11 cellular contexts compared by ENCODE assay signal in genomic region chr3:196135693-196136639, GRCh38. TPM values are rescaled to one million over a fixed set of nuclear protein-coding genes. Genes with fewer than 3 reads are reported as not detected.
A peak's percentile ranks its signal among the peaks of the same experiment; 100 is the strongest.
DNase-seq lines count a peak whose midpoint lies in the region; FAIRE-seq and TF ChIP-seq lines count a peak whose summit lies in the region.
"Had no signal": no experiment of that assay in that cellular context is flagged by ENCODE, and none has a peak within 500 bp of the region (broad histone marks: within the 10 kb centered on the region; RNA-seq: fewer than 3 reads in every experiment).

No MANE protein-coding gene starts in this region.

- DNase-seq in HTR-8/SVneo (ENCODE audit: insufficient read length, low spot score) (peak; percentile 74), amniotic epithelial cell (ENCODE audit: low read depth) (peak; percentile 96), keratinocyte (ENCODE audit: low read depth, low spot score) (peak; percentile 77), SW 1271 (lab: John Stamatoyannopoulos, UW) (no peak), HCEC 1CT (no peak), NCI-H2227 (lab: John Stamatoyannopoulos, UW; ENCODE audit: unreplicated experiment) (no peak)
- DNase-seq: dorsolateral prefrontal cortex, MM.1S, nucleus accumbens had no signal

- H3K9ac ChIP-seq in keratinocyte (ENCODE audit: control insufficient read depth, extremely low read depth, insufficient read depth, low read length), result peak overlapping the region; percentile 58

- no peak for FAIRE-seq in HTR-8/SVneo (lab: Jason Lieb, UNC)
- peak; percentile 75 for FAIRE-seq in keratinocyte (lab: Jason Lieb, UNC)
- FAIRE-seq: TTC549 had no signal

- H4K20me1 ChIP-seq in keratinocyte (ENCODE audit: control insufficient read depth, extremely low read depth, insufficient read depth, low read length), result no peaks in the 10 kb centered on the region

- no peaks in the 10 kb centered on the region for H3K9me1 ChIP-seq in keratinocyte (ENCODE audit: control insufficient read depth, extremely low read depth, insufficient read depth, low read length)

- no peaks in the 10 kb centered on the region for H3K9me3 ChIP-seq in keratinocyte (ENCODE audit: control insufficient read depth, low read depth, low read length)

- dilution Hi-C loops in keratinocyte (cut with MboI; ENCODE audit: extremely low pct_ligation_motif_present, low sequenced_read_pairs), result no loop called here

- no peaks in the 10 kb centered on the region for H3K36me3 ChIP-seq in keratinocyte (ENCODE audit: control insufficient read depth in 2 of 2, extremely low read depth in 1 of 2, insufficient read depth in 2 of 2, low read length in 2 of 2)

- no peaks in the 10 kb centered on the region for H3K27me3 ChIP-seq in keratinocyte (ENCODE audit: control insufficient read depth, extremely low read depth, insufficient read depth, low read length)
- H3K27me3 ChIP-seq: dorsolateral prefrontal cortex had no signal

- H3K27ac ChIP-seq in keratinocyte (ENCODE audit: control insufficient read depth, insufficient read depth, low read length), result peak overlapping the region; percentile 80
- peak overlapping the region in 17 of 21 experiments; percentile 26 to 83 (median 66) for H3K27ac ChIP-seq in skin epidermis

- peaks cover 30% of the 10 kb centered on the region for H3K4me1 ChIP-seq in keratinocyte (ENCODE audit: control insufficient read depth, extremely low read depth, insufficient read depth, low read length)

- H3K79me2 ChIP-seq in keratinocyte (ENCODE audit: control insufficient read depth, insufficient read depth, low read length), result no peaks in the 10 kb centered on the region

- H3K4me2 ChIP-seq in keratinocyte (ENCODE audit: control insufficient read depth, extremely low read depth, insufficient read depth, low read depth, low read length), result peak overlapping the region; percentile 90

- no peak for TF ChIP-seq CTCF in keratinocyte (optimal IDR thresholded peaks at IDR 0.05 in 1 of 3, IDR thresholded peaks at IDR 0.05 in 1 of 3, conservative IDR thresholded peaks at IDR 0.05 in 1 of 3; ENCODE audit: extremely low read depth in 1 of 3, insufficient read depth in 2 of 3, low read length in 3 of 3)

- peak overlapping the region; percentile 58 for H2AFZ ChIP-seq in keratinocyte (ENCODE audit: control insufficient read depth, low read length)

- H3K4me3 ChIP-seq in keratinocyte (ENCODE audit: control insufficient read depth in 2 of 3, extremely low read depth in 1 of 3, insufficient read depth in 2 of 3, low read depth in 1 of 3, low read length in 3 of 3) (peak overlapping the region in 2 of 3 experiments; percentile 36 to 53), skin epidermis (no peak overlapping the region)
- H3K4me3 ChIP-seq: dorsolateral prefrontal cortex had no signal

RNA-seq across cellular contexts. Expression of gene TFRC, which starts 54.1 kb away (rescaled TPM):
- 57.2 to 125 TPM (median 109 TPM) in 3 replicates for polyA plus RNA-seq in keratinocyte
- 84.5 TPM for polyA plus RNA-seq in keratinocyte (2011; ENCODE audit: low read depth)
- 21.8 and 51.8 TPM in 2 replicates for polyA plus RNA-seq in keratinocyte (2011; cell fraction: cytosol; rRNA removed)
- 153 and 229 TPM in 2 replicates for polyA plus RNA-seq in keratinocyte (2011; cell fraction: nucleus; rRNA removed)
- polyA plus RNA-seq in keratinocyte (2012; ENCODE audit: low replicate concordance), result 38.0 and 65.3 TPM in 2 replicates
- polyA minus RNA-seq in keratinocyte, result 45.5 to 232 TPM (median 222 TPM) in 3 replicates
- 95.3 TPM for polyA minus RNA-seq in keratinocyte (2011; cell fraction: cytosol; rRNA and poly(A)+ RNA removed)
- 311 and 404 TPM in 2 replicates for polyA minus RNA-seq in keratinocyte (2011; cell fraction: nucleus; rRNA and poly(A)+ RNA removed)

Comparison
In these comparisons a context has a peak if more than half of its experiments do, and no peak if none do; other contexts are left out.
1. DNase-seq: peak in HTR-8/SVneo (single experiment), amniotic epithelial cell (single experiment) and keratinocyte (single experiment); none in SW 1271 (0 of 2), HCEC 1CT (single experiment) and NCI-H2227 (single experiment).
2. H3K4me3 ChIP-seq: peak in keratinocyte (2 of 3); none in skin epidermis (0 of 7).